ENCODE assay signal across 10 cellular contexts in the genomic region with DNA sequence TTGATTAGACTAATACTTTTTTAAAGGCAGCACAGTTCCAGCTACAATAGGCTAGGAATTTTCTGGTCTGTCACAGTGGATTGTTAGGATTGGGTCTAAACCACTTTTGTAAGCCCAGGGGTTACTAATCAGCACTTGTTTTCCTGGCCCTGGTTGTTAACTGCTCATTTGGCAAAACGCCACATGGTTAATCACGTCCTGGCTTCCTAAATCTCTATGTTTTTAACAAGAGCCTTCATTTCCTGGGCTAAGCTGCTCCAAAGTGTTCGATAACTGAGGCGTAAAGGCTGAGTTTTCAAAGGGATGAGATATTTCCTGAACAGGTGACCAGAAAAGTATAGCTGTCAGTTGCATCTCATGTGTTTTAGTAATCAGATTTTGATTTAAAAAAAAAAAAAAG. TPM values are rescaled to one million over a fixed set of nuclear protein-coding genes. Genes with fewer than 3 reads are reported as not detected.
DNase-seq lines count a peak whose midpoint lies in the region; ATAC-seq, FAIRE-seq and TF ChIP-seq lines count a peak whose summit lies in the region.
"Had no signal": no experiment of that assay in that cellular context is flagged by ENCODE, and none has a peak within 500 bp of the region (broad histone marks: within the 10 kb centered on the region; RNA-seq: fewer than 3 reads in every experiment).

No MANE protein-coding gene starts in this region.

- H3K27me3 ChIP-seq in IMR-90 (ENCODE audit: control insufficient read depth, insufficient read depth, low read length): peaks cover 13% of the 10 kb centered on the region
- H3K27me3 ChIP-seq in endothelial cell of umbilical vein (ENCODE audit: control insufficient read depth in 2 of 2, insufficient read depth in 2 of 2, low read length in 2 of 2): peaks cover 5 to 17% of the 10 kb centered on the region in 2 experiments

- peak; percentile 63 for FAIRE-seq in endothelial cell of umbilical vein (lab: Jason Lieb, UNC)
- FAIRE-seq: endometrium had no signal

- peak; percentile 21 for DNase-seq in IMR-90
- peak; percentile 33 to 52 for DNase-seq in NCI-H446 (lab: John Stamatoyannopoulos, UW)
- DNase-seq in endothelial cell of umbilical vein (ENCODE audit: low read depth, low spot score): peak; percentile 62
- DNase-seq in pulmonary artery endothelial cell (ENCODE audit: low read depth, low spot score): peak; percentile 11
- DNase-seq in SK-N-DZ (ENCODE audit: low spot score): no peak
- DNase-seq: stimulated activated CD4-positive, alpha-beta T cell treated with anti-CD3 and anti-CD28 coated beads, Interleukin-12 subunit alpha, Interleukin-12 subunit beta, amount 100 ng/mL, for 4 hours had no signal

- no peaks in the 10 kb centered on the region for H3K4me1 ChIP-seq in IMR-90 (ENCODE audit: control insufficient read depth, insufficient read depth, low read length)
- H3K4me1 ChIP-seq in endothelial cell of umbilical vein (ENCODE audit: control insufficient read depth, extremely low read depth, insufficient read depth, low read length): peaks cover 6% of the 10 kb centered on the region

- H2BK120ac ChIP-seq in IMR-90 (ENCODE audit: low read depth, low read length): no peak overlapping the region

- H2AFZ ChIP-seq in IMR-90 (replicated peaks; ENCODE audit: low read length, poor library complexity) (no peak overlapping the region), endothelial cell of umbilical vein (ENCODE audit: low read depth, low read length) (no peak overlapping the region)

- H2BK5ac ChIP-seq in IMR-90 (ENCODE audit: low read depth, low read length, poor library complexity, severe bottlenecking): no peak overlapping the region

- H3K36me3 ChIP-seq in IMR-90 (ENCODE audit: control insufficient read depth, insufficient read depth, low read length): no peaks in the 10 kb centered on the region
- H3K36me3 ChIP-seq in endothelial cell of umbilical vein (ENCODE audit: control insufficient read depth in 2 of 2, extremely low read depth in 1 of 2, insufficient read depth in 2 of 2, low read length in 2 of 2): no peaks in the 10 kb centered on the region

- H4K8ac ChIP-seq in IMR-90 (ENCODE audit: low read depth in 2 of 2, low read length in 2 of 2): no peak overlapping the region

- TF ChIP-seq POLR2A in IMR-90 (IDR thresholded peaks at IDR 0.05; ENCODE audit: low read depth, low read length): no peak
- TF ChIP-seq POLR2A in endothelial cell of umbilical vein (IDR thresholded peaks at IDR 0.05; ENCODE audit: low read depth, low read length): no peak

- POLR2A ChIA-PET in IMR-90 (lab: Charles Lee; ENCODE audit: unreplicated experiment): no interaction called here
- POLR2A ChIA-PET in endothelial cell of umbilical vein (lab: Charles Lee): no interaction called here

- no peak overlapping the region for H4K5ac ChIP-seq in IMR-90 (ENCODE audit: low read depth, low read length)

- no peak overlapping the region for H3K56ac ChIP-seq in IMR-90 (ENCODE audit: extremely low read depth, insufficient read depth, low read length)

- BruUV-seq in IMR-90 (replicated peaks; lab: Mats Ljungman, UMichigan) (no TSS peak), endothelial cell of umbilical vein (replicated peaks; lab: Mats Ljungman, UMichigan) (no TSS peak)

- no peak overlapping the region for H2BK20ac ChIP-seq in IMR-90 (ENCODE audit: low read depth, low read length)

- no peaks in the 10 kb centered on the region for H3K79me1 ChIP-seq in IMR-90 (ENCODE audit: low read depth in 1 of 2, low read length in 2 of 2)

- in situ Hi-C loops in IMR-90 (cut with MboI; ENCODE audit: low sequenced_read_pairs): loop anchor here (10.0 kb wide), 1 partner anchor 133 kb away; no protein-coding TSS in a partner anchor

- H3K4ac ChIP-seq in IMR-90 (ENCODE audit: low read depth, low read length): no peak overlapping the region

- ATAC-seq in IMR-90 (ENCODE audit: low read depth): no peak
- no peak for ATAC-seq in HG03159 (IDR thresholded peaks at IDR 0.05; ENCODE audit: unreplicated experiment)
- no peak for ATAC-seq in HG02642 (IDR thresholded peaks at IDR 0.05; ENCODE audit: poor library complexity, unreplicated experiment)

- no peaks in the 10 kb centered on the region for H4K20me1 ChIP-seq in IMR-90 (ENCODE audit: insufficient read depth, low read length)
- no peaks in the 10 kb centered on the region for H4K20me1 ChIP-seq in endothelial cell of umbilical vein (replicated peaks; ENCODE audit: control insufficient read depth, extremely low read depth, insufficient read depth, low read length)

- H3K9me3 ChIP-seq in IMR-90 (ENCODE audit: control insufficient read depth, insufficient read depth, low read length) (no peaks in the 10 kb centered on the region), endothelial cell of umbilical vein (replicated peaks; ENCODE audit: control insufficient read depth, insufficient read depth, low read length) (no peaks in the 10 kb centered on the region)

- no peak overlapping the region for H4K91ac ChIP-seq in IMR-90 (ENCODE audit: insufficient read depth, low read depth, low read length)

- H3K4me2 ChIP-seq in IMR-90 (ENCODE audit: low read depth, low read length) (no peak overlapping the region), endothelial cell of umbilical vein (ENCODE audit: insufficient read depth, low read length) (no peak overlapping the region)

- no peak overlapping the region for H2AK9ac ChIP-seq in IMR-90 (replicated peaks; ENCODE audit: low read depth, low read length, poor library complexity)

- H3K4me3 ChIP-seq in IMR-90 (ENCODE audit: insufficient read depth, low read depth, low read length) (no peak overlapping the region), endothelial cell of umbilical vein (replicated peaks in 1 of 3; ENCODE audit: insufficient read depth in 1 of 3, low read depth in 1 of 3, low read length in 3 of 3) (no peak overlapping the region)

- H3K14ac ChIP-seq in IMR-90 (replicated peaks; ENCODE audit: low read depth, low read length): no peak overlapping the region

- H3K79me2 ChIP-seq in endothelial cell of umbilical vein (ENCODE audit: control insufficient read depth, insufficient read depth, low read length): no peaks in the 10 kb centered on the region

- H3K9ac ChIP-seq in IMR-90 (ENCODE audit: low read depth, low read length) (no peak overlapping the region), endothelial cell of umbilical vein (replicated peaks; ENCODE audit: extremely low read depth, insufficient read depth, low read length) (no peak overlapping the region)

- H2BK15ac ChIP-seq in IMR-90 (ENCODE audit: low read depth, low read length): no peak overlapping the region

- no peak overlapping the region for H2AK5ac ChIP-seq in IMR-90 (ENCODE audit: low read depth, low read length)

- H3K9me1 ChIP-seq in IMR-90 (ENCODE audit: insufficient read depth, low read length) (no peaks in the 10 kb centered on the region), endothelial cell of umbilical vein (replicated peaks; ENCODE audit: control insufficient read depth, extremely low read depth, insufficient read depth, low read length) (no peaks in the 10 kb centered on the region)

- H3K18ac ChIP-seq in IMR-90 (ENCODE audit: low read depth, low read length): no peak overlapping the region

- TF ChIP-seq RAD21 in IMR-90 (IDR thresholded peaks at IDR 0.05; ENCODE audit: low read length): no peak

- H3K23ac ChIP-seq in IMR-90 (ENCODE audit: low read depth, low read length): no peak overlapping the region

- dilution Hi-C loops in IMR-90 (cut with HindIII; ENCODE audit: low sequenced_read_pairs, unreplicated experiment): no loop called here
- dilution Hi-C loops in endothelial cell of umbilical vein (cut with MboI; ENCODE audit: extremely low pct_ligation_motif_present, low sequenced_read_pairs): no loop called here

- no CpG with 5 or more reads among the region's 4 CpGs for WGBS in IMR-90 (ENCODE audit: extremely low coverage in 2 of 2, insufficient read length in 1 of 2), 2 experiments

- intact Hi-C loops in IMR-90 (cut with micrococcal nuclease) (no loop called here), endothelial cell of umbilical vein (cut with micrococcal nuclease) (loop anchor here (5.0 kb wide), 1 partner anchor 76 kb away; a partner anchor contains a TSS)

- CTCF ChIA-PET in IMR-90 (lab: Yijun Ruan, JAX) (no interaction called here), endothelial cell of umbilical vein (lab: Charles Lee) (no interaction called here)

- H3K27ac ChIP-seq in IMR-90 (ENCODE audit: insufficient read depth, low read length): no peak overlapping the region
- no peak overlapping the region for H3K27ac ChIP-seq in endothelial cell of umbilical vein (ENCODE audit: insufficient read depth, low read depth, low read length)

- no peak for TF ChIP-seq CTCF in IMR-90 (conservative IDR thresholded peaks at IDR 0.05; ENCODE audit: low read depth, low read length)
- no peak for TF ChIP-seq CTCF in endothelial cell of umbilical vein (IDR thresholded peaks at IDR 0.05; ENCODE audit: extremely low read depth in 1 of 2, insufficient read depth in 1 of 2, low read depth in 1 of 2, low read length in 2 of 2)

TF ChIP-seq in IMR-90, 13 proteins besides CTCF, POLR2A, EP300 and RAD21 (continues in another document):
- TF ChIP-seq BHLHE40 (IDR thresholded peaks at IDR 0.05; ENCODE audit: low read depth, low read length) (no peak), CEBPB (IDR thresholded peaks at IDR 0.05; ENCODE audit: low read depth, low read length) (no peak), MAFK (IDR thresholded peaks at IDR 0.05; ENCODE audit: low read depth, low read length) (no peak), MXI1 (IDR thresholded peaks at IDR 0.05; ENCODE audit: borderline replicate concordance, low read depth, low read length) (no peak)

TF ChIP-seq in endothelial cell of umbilical vein, 7 proteins besides CTCF, POLR2A, EP300 and RAD21 (continues in another document):
- no peak for TF ChIP-seq JUN (IDR thresholded peaks at IDR 0.05; ENCODE audit: borderline replicate concordance, insufficient read depth, insufficient read length, low read depth)
- TF ChIP-seq GATA2 (IDR thresholded peaks at IDR 0.05; ENCODE audit: insufficient read depth, insufficient read length, low read depth, low read length): peak; percentile 30

RNA-seq across cellular contexts. Expression of a gene that starts 38.9 kb away (rescaled TPM):
- total RNA-seq in IMR-90 (2012; rRNA removed) (not detected in 2 replicates), endothelial cell of umbilical vein (not detected in 2 replicates), pulmonary artery endothelial cell (not detected in 2 replicates)
- polyA plus RNA-seq in IMR-90 (2012; rRNA removed) (not detected in 2 replicates), endothelial cell of umbilical vein (not detected in 2 replicates)
- not detected in 2 replicates for polyA plus RNA-seq in IMR-90 (2012; cell fraction: cytosol; rRNA removed)
- polyA plus RNA-seq in IMR-90 (2012; cell fraction: nucleus; rRNA removed; ENCODE audit: low replicate concordance): not detected in 2 replicates
- polyA plus RNA-seq in endothelial cell of umbilical vein (2011; cell fraction: cytosol; rRNA removed): not detected in 2 replicates
- not detected in 2 replicates for polyA plus RNA-seq in endothelial cell of umbilical vein (2011; cell fraction: nucleus; rRNA removed)
- polyA plus RNA-seq in endothelial cell of umbilical vein (2012): not detected in 2 replicates
- polyA minus RNA-seq in endothelial cell of umbilical vein: not detected in 2 replicates
- polyA minus RNA-seq in endothelial cell of umbilical vein (2011; cell fraction: cytosol; rRNA and poly(A)+ RNA removed): not detected
- not detected in 2 replicates for polyA minus RNA-seq in endothelial cell of umbilical vein (2011; cell fraction: nucleus; rRNA and poly(A)+ RNA removed)
- not detected in 2 replicates for polyA plus RNA-seq in SK-N-DZ (2014; cell fraction: cytosol; rRNA removed)
- polyA plus RNA-seq in SK-N-DZ (2014; cell fraction: nucleus; rRNA removed): not detected in 2 replicates
- polyA plus RNA-seq: adipose tissue had no signal
